In the genomic region with DNA sequence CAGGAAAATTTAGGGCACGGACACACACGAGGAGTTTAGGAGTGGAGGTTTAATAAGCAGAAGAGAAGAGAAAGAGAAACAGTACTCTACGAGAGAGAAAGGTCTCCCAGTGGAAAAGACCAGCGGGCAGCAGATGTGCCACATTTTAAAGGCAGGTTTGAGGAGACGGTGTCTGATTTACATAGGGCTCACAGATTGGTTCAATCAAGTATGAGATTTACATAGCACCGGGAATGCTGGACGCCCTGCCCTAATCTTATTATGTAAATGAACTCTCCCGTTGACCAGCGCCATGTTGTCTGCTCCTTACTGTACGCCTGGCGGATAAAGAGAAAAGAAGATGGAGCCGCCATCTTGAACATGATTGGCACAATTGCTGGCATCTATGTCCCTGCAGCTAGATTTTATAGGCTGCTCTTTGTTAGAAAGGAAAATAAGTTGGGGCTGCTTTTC, we compare ENCODE assay signal across 13 cellular contexts. TPM values are rescaled to one million over a fixed set of nuclear protein-coding genes. Genes with fewer than 3 reads are reported as not detected.
DNase-seq lines count a peak whose midpoint lies in the region; ATAC-seq, FAIRE-seq and TF ChIP-seq lines count a peak whose summit lies in the region.
"Had no signal": no experiment of that assay in that cellular context is flagged by ENCODE, and none has a peak within 500 bp of the region (broad histone marks: within the 10 kb centered on the region; RNA-seq: fewer than 3 reads in every experiment).

No MANE protein-coding gene starts in this region.

- no peaks in the 10 kb centered on the region for H3K4me1 Mint-ChIP-seq in activated naive CD8-positive, alpha-beta T cell treated with anti-CD3 and anti-CD28 coated beads, Interleukin-2, amount 50 U/mL, for 24 hours

- no peaks in the 10 kb centered on the region for H3K9me1 ChIP-seq in keratinocyte (ENCODE audit: control insufficient read depth, extremely low read depth, insufficient read depth, low read length)

- TF ChIP-seq POLR2A in adrenal gland (IDR thresholded peaks at IDR 0.05) = no peak
- no peak for TF ChIP-seq POLR2A in transverse colon (IDR thresholded peaks at IDR 0.05)

- peak overlapping the region; percentile 30 for H3K9ac ChIP-seq in keratinocyte (ENCODE audit: control insufficient read depth, extremely low read depth, insufficient read depth, low read length)

- no peak overlapping the region for H3K4me3 ChIP-seq in adrenal gland
- no peak overlapping the region for H3K4me3 ChIP-seq in keratinocyte (ENCODE audit: control insufficient read depth in 2 of 3, extremely low read depth in 1 of 3, insufficient read depth in 2 of 3, low read depth in 1 of 3, low read length in 3 of 3)
- no peak overlapping the region for H3K4me3 ChIP-seq in transverse colon

- H4K20me1 ChIP-seq in keratinocyte (ENCODE audit: control insufficient read depth, extremely low read depth, insufficient read depth, low read length) = no peaks in the 10 kb centered on the region

- H3K36me3 Mint-ChIP-seq in activated naive CD8-positive, alpha-beta T cell treated with anti-CD3 and anti-CD28 coated beads, Interleukin-2, amount 50 U/mL, for 24 hours (ENCODE audit: low read depth) = no peaks in the 10 kb centered on the region
- H3K36me3 Mint-ChIP-seq: naive B cell had no signal

- no peaks in the 10 kb centered on the region for H3K79me2 ChIP-seq in keratinocyte (ENCODE audit: control insufficient read depth, insufficient read depth, low read length)

- no peaks in the 10 kb centered on the region for H3K9me3 ChIP-seq in adrenal gland (replicated peaks in 1 of 3)
- H3K9me3 ChIP-seq in keratinocyte (ENCODE audit: control insufficient read depth, low read depth, low read length) = no peaks in the 10 kb centered on the region
- no peaks in the 10 kb centered on the region for H3K9me3 ChIP-seq in transverse colon

- TF ChIP-seq EP300 in transverse colon (IDR thresholded peaks at IDR 0.05; ENCODE audit: low read depth) = no peak

- intact Hi-C loops in Right ventricle myocardium inferior (cut with DNase I) = loop anchor here (5.0 kb wide), 1 partner anchor 94 kb away; the partner anchor contains the start of gene PSMA6
- intact Hi-C loops in cardiac septum (cut with DNase I) = loop anchor here (5.0 kb wide), 1 partner anchor 44 kb away; no protein-coding TSS in a partner anchor
- intact Hi-C loops in adrenal gland (cut with DNase I) = no loop called here
- intact Hi-C loops in transverse colon (cut with DNase I; ENCODE audit: low total_unique reads) = no loop called here

- no peak overlapping the region for H3K27ac Mint-ChIP-seq in activated naive CD8-positive, alpha-beta T cell treated with anti-CD3 and anti-CD28 coated beads, Interleukin-2, amount 50 U/mL, for 24 hours

- H3K27ac ChIP-seq in adrenal gland (peak overlapping the region in 3 of 5 donors; percentile 72 to 91 (median 89)), keratinocyte (ENCODE audit: control insufficient read depth, insufficient read depth, low read length) (peak overlapping the region; percentile 36), transverse colon (peak overlapping the region; percentile 83 to 92 (median 86))

- H3K27me3 Mint-ChIP-seq in activated naive CD8-positive, alpha-beta T cell treated with anti-CD3 and anti-CD28 coated beads, Interleukin-2, amount 50 U/mL, for 24 hours = no peaks in the 10 kb centered on the region
- H3K27me3 Mint-ChIP-seq: activated T-helper 17 cell treated with anti-CD3 and anti-CD28 coated beads, Interleukin-2, amount 50 U/mL, for 72 hours; naive B cell had no signal

- DNase-seq in Right ventricle myocardium inferior (ENCODE audit: missing footprints) (no peak), cardiac septum (ENCODE audit: low spot score) (no peak), adrenal gland (peak in 1 of 7 donors; percentile 68), keratinocyte (ENCODE audit: low read depth, low spot score) (no peak), transverse colon (no peak)
- DNase-seq in activated naive CD8-positive, alpha-beta T cell treated with anti-CD3 and anti-CD28 coated beads, Interleukin-2, amount 50 U/mL, for 24 hours = no peak
- DNase-seq: MV-4-11, naive B cell had no signal

- H3K27me3 ChIP-seq in adrenal gland = no peaks in the 10 kb centered on the region
- no peaks in the 10 kb centered on the region for H3K27me3 ChIP-seq in keratinocyte (ENCODE audit: control insufficient read depth, extremely low read depth, insufficient read depth, low read length)
- H3K27me3 ChIP-seq in transverse colon = no peaks in the 10 kb centered on the region

- H3K4me3 Mint-ChIP-seq in activated naive CD8-positive, alpha-beta T cell treated with anti-CD3 and anti-CD28 coated beads, Interleukin-2, amount 50 U/mL, for 24 hours = no peak overlapping the region
- H3K4me3 Mint-ChIP-seq: activated T-helper 17 cell treated with anti-CD3 and anti-CD28 coated beads, Interleukin-2, amount 50 U/mL, for 72 hours; naive B cell had no signal

- H3K9me3 Mint-ChIP-seq in activated naive CD8-positive, alpha-beta T cell treated with anti-CD3 and anti-CD28 coated beads, Interleukin-2, amount 50 U/mL, for 24 hours = no peaks in the 10 kb centered on the region
- H3K9me3 Mint-ChIP-seq: activated T-helper 17 cell treated with anti-CD3 and anti-CD28 coated beads, Interleukin-2, amount 50 U/mL, for 72 hours had no signal

- no peaks in the 10 kb centered on the region for H3K36me3 ChIP-seq in adrenal gland (replicated peaks in 1 of 2)
- H3K36me3 ChIP-seq in keratinocyte (ENCODE audit: control insufficient read depth in 2 of 2, extremely low read depth in 1 of 2, insufficient read depth in 2 of 2, low read length in 2 of 2) = no peaks in the 10 kb centered on the region
- no peaks in the 10 kb centered on the region for H3K36me3 ChIP-seq in transverse colon

- in situ Hi-C loops in transverse colon (cut with MboI; ENCODE audit: low pct_ligation_motif_present in 1 of 4, low pct_unique_long_range_greater_than_20kb in 1 of 4, low sequenced_read_pairs in 3 of 4) = no loop called here

- peak overlapping the region; percentile 90 for H2AFZ ChIP-seq in keratinocyte (ENCODE audit: control insufficient read depth, low read length)

- 74 to 80% (median 78%) methylated on average over 12 of the region's 12 CpGs for WGBS in adrenal gland, 4 donors
- WGBS in transverse colon (ENCODE audit: low coverage in 1 of 2), 2 donors = 65 to 71% methylated on average over 12 of the region's 12 CpGs

- peak; percentile 51 for ATAC-seq in Right ventricle myocardium inferior
- no peak for ATAC-seq in GM19351 (IDR thresholded peaks at IDR 0.05; ENCODE audit: unreplicated experiment)
- no peak for ATAC-seq in activated naive CD8-positive, alpha-beta T cell treated with anti-CD3 and anti-CD28 coated beads, Interleukin-2, amount 50 U/mL, for 24 hours
- ATAC-seq in GM18907 (IDR thresholded peaks at IDR 0.05; ENCODE audit: unreplicated experiment) = no peak
- ATAC-seq: activated CD4-positive, CD25-positive, alpha-beta regulatory T cell treated with anti-CD3 and anti-CD28 coated beads, Interleukin-2, amount 50 U/mL, for 24 hours; activated T-helper 17 cell treated with anti-CD3 and anti-CD28 coated beads, Interleukin-2, amount 50 U/mL, for 72 hours had no signal

- H3K4me1 ChIP-seq in adrenal gland (replicated peaks in 1 of 2) = peaks cover 21 to 29% of the 10 kb centered on the region in 2 donors
- peaks cover 21% of the 10 kb centered on the region for H3K4me1 ChIP-seq in keratinocyte (ENCODE audit: control insufficient read depth, extremely low read depth, insufficient read depth, low read length)
- peaks cover 17 to 38% (median 31%) of the 10 kb centered on the region in 4 donors for H3K4me1 ChIP-seq in transverse colon

- dilution Hi-C loops in keratinocyte (cut with MboI; ENCODE audit: extremely low pct_ligation_motif_present, low sequenced_read_pairs) = no loop called here

- TF ChIP-seq CTCF in adrenal gland (IDR thresholded peaks at IDR 0.05) (no peak), keratinocyte (optimal IDR thresholded peaks at IDR 0.05 in 1 of 3, IDR thresholded peaks at IDR 0.05 in 1 of 3, conservative IDR thresholded peaks at IDR 0.05 in 1 of 3; ENCODE audit: extremely low read depth in 1 of 3, insufficient read depth in 2 of 3, low read length in 3 of 3) (no peak), transverse colon (IDR thresholded peaks at IDR 0.05) (no peak)

- no peak for FAIRE-seq in keratinocyte (lab: Jason Lieb, UNC)
- FAIRE-seq: colon had no signal

- peak overlapping the region; percentile 47 for H3K4me2 ChIP-seq in keratinocyte (ENCODE audit: control insufficient read depth, extremely low read depth, insufficient read depth, low read depth, low read length)

RNA-seq across cellular contexts. Expression of gene NFKBIA, which starts 17.9 kb away (rescaled TPM):
- 83.0 TPM for total RNA-seq in Right ventricle myocardium inferior
- total RNA-seq in cardiac septum = 42.7 TPM
- total RNA-seq in adrenal gland = 100 to 1,000 TPM; 183 to 677 (median 295) TPM
- 100 to 1,000 TPM; 106 to 152 (median 138) TPM for polyA plus RNA-seq in adrenal gland
- polyA plus RNA-seq in keratinocyte = 35.2 to 123 TPM (median 92.6 TPM) in 3 replicates
- polyA plus RNA-seq in keratinocyte (2011; ENCODE audit: low read depth) = 199 TPM
- polyA plus RNA-seq in keratinocyte (2011; cell fraction: cytosol; rRNA removed) = 33.0 and 56.7 TPM in 2 replicates
- 250 and 467 TPM in 2 replicates for polyA plus RNA-seq in keratinocyte (2011; cell fraction: nucleus; rRNA removed)
- 30.3 and 200 TPM in 2 replicates for polyA plus RNA-seq in keratinocyte (2012; ENCODE audit: low replicate concordance)
- 122 to 241 TPM (median 215 TPM) in 3 replicates for polyA minus RNA-seq in keratinocyte
- polyA minus RNA-seq in keratinocyte (2011; cell fraction: cytosol; rRNA and poly(A)+ RNA removed) = 85.2 TPM
- polyA minus RNA-seq in keratinocyte (2011; cell fraction: nucleus; rRNA and poly(A)+ RNA removed) = 232 and 287 TPM in 2 replicates
- total RNA-seq in transverse colon = 1,000 to 10,000 TPM in 1 of 4 donors, 100 to 1,000 TPM in 3; 362 to 1,916 (median 456) TPM

Comparison
In these comparisons a context has a peak if more than half of its experiments do, and no peak if none do; other contexts are left out.
1. H3K27ac ChIP-seq: peak in every context shown above with its lines; median percentile 89 in adrenal gland; 86 in transverse colon; 36 in keratinocyte.
2. intact Hi-C loops: an anchor here in Right ventricle myocardium inferior (5.0 kb wide) and cardiac septum (5.0 kb wide); none called in adrenal gland and transverse colon.